Comparison of ENCODE assay signal across 8 cellular contexts in genomic region chr5:134524219-134524825, GRCh38. TPM values are rescaled to one million over a fixed set of nuclear protein-coding genes. Genes with fewer than 3 reads are reported as not detected.
DNase-seq lines count a peak whose midpoint lies in the region; ATAC-seq, FAIRE-seq and TF ChIP-seq lines count a peak whose summit lies in the region.

No MANE protein-coding gene starts in this region.

- no peaks in the 10 kb centered on the region for H3K27me3 ChIP-seq in psoas muscle (ENCODE audit: insufficient read depth in 3 of 3, low read length in 2 of 3)

- ATAC-seq in psoas muscle (peak; percentile 34 to 66 (median 64)), GM18858 (IDR thresholded peaks at IDR 0.05; ENCODE audit: unreplicated experiment) (no peak)

- in situ Hi-C loops in astrocyte of the cerebellum (cut with HindIII; ENCODE audit: low sequenced_read_pairs): loop anchor here (5.0 kb wide), 1 partner anchor 68 kb away; no protein-coding TSS in a partner anchor

- peak overlapping the region; percentile 66 for H3K4me3 ChIP-seq in LNCaP clone FGC (ENCODE audit: low read depth, low read length)
- peak overlapping the region; percentile 78 for H3K4me3 ChIP-seq in astrocyte of the cerebellum (ENCODE audit: low read depth, low read length)
- H3K4me3 ChIP-seq in psoas muscle: peak overlapping the region; percentile 94

- WGBS in psoas muscle, 3 donors: 0 to 1% (median 1%) methylated on average over 32 to 42 of the region's 43 CpGs

- DNase-seq in LNCaP clone FGC (ENCODE audit: low read depth) (no peak), T-helper 22 cell (ENCODE audit: low read depth) (peak; percentile 58), astrocyte of the cerebellum (ENCODE audit: low read depth) (no peak), hepatic stellate cell (ENCODE audit: low spot score) (peak; percentile 72), psoas muscle (peak; percentile 87 to 94), urothelium cell line (ENCODE audit: low spot score) (peak; percentile 62)

- H3K9ac ChIP-seq in ES-I3 (ENCODE audit: low read depth, low read length): peak overlapping the region; percentile 96

- FAIRE-seq in urothelium cell line (lab: Jason Lieb, UNC): no peak

- H3K4me1 ChIP-seq in ES-I3 (ENCODE audit: insufficient read depth, low read length) (peaks cover 36% of the 10 kb centered on the region), psoas muscle (peaks cover 20% of the 10 kb centered on the region)

- H3K36me3 ChIP-seq in ES-I3 (ENCODE audit: insufficient read depth, low read length) (no peaks in the 10 kb centered on the region), psoas muscle (ENCODE audit: insufficient read depth in 1 of 2, low read depth in 1 of 2) (no peaks in the 10 kb centered on the region)

- intact Hi-C loops in psoas muscle (cut with DNase I): loop anchor here in 1 of 2 donors (2.0 kb wide), 1 partner anchor 86 kb away; no protein-coding TSS in a partner anchor

- peak overlapping the region; percentile 89 for H3K27ac ChIP-seq in psoas muscle

- H3K9me3 ChIP-seq in ES-I3 (ENCODE audit: control insufficient read depth, insufficient read depth, low read length): no peaks in the 10 kb centered on the region
- H3K9me3 ChIP-seq in psoas muscle: no peaks in the 10 kb centered on the region

- TF ChIP-seq CTCF in LNCaP clone FGC (IDR thresholded peaks at IDR 0.05; ENCODE audit: control insufficient read depth, extremely low read depth, insufficient read depth) (no peak), astrocyte of the cerebellum (IDR thresholded peaks at IDR 0.05; ENCODE audit: low read depth, low read length, missing control alignments) (no peak), psoas muscle (IDR thresholded peaks at IDR 0.05) (no peak)

RNA-seq across cellular contexts. Expression of gene JADE2, which starts 1.1 kb away (rescaled TPM):
- total RNA-seq in psoas muscle: 10 to 100 TPM in 3 of 4 donors, 1 to 10 TPM in 1; 10.0 to 15.1 (median 14.4) TPM
- polyA plus RNA-seq in psoas muscle: 10 to 100 TPM in 1 of 3 donors, 1 to 10 TPM in 2; 5.0 to 10.1 (median 6.0) TPM

Comparison
In these comparisons a context has a peak if more than half of its experiments do, and no peak if none do; other contexts are left out.
1. DNase-seq: peak in T-helper 22 cell (single experiment), hepatic stellate cell (single experiment), psoas muscle (2 of 2) and urothelium cell line (single experiment); none in LNCaP clone FGC (single experiment) and astrocyte of the cerebellum (single experiment).
2. Peak in every context shown above with its lines, with median percentiles within 50 percentile points of each other: H3K4me3 ChIP-seq.